Comparison of ENCODE assay signal across 25 cellular contexts in the genomic region with DNA sequence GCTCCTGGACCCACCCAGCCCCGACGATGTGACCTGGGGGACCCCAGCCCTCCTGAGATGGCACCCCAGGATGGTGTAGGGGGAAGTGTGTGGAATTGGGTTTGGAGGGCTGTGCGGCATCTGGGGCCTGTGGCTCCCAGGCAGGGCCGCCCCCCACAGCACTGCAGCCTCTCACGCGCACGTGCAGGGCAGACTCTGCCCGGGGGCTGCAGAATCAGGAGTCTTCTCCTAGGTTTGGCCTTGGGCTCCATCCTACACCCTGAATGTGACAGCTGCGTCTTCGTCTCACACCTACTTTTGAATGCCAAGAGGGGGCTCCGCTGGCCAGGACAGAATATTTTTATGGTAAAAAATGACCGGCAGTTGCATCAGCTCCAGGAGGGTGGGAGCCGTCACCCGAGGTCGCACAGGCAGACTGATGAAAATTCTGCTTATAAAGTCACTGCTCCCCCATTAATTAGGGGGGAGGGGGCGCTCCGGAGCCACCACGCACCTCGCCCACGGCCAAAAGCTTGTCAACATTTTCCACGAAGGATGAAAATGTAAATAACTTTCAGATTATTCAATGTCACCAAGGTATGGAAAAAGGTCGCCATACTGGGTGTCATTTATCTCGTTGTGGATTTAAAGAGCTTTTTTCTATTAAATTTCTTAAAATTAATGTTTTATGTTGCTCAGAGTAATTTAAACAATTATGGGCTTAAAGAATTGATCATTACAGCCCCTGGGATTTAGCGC. TPM values are rescaled to one million over a fixed set of nuclear protein-coding genes. Genes with fewer than 3 reads are reported as not detected.
DNase-seq lines count a peak whose midpoint lies in the region; ATAC-seq, FAIRE-seq and TF ChIP-seq lines count a peak whose summit lies in the region.
"Had no signal": no experiment of that assay in that cellular context is flagged by ENCODE, and none has a peak within 500 bp of the region (broad histone marks: within the 10 kb centered on the region; RNA-seq: fewer than 3 reads in every experiment).

No MANE protein-coding gene starts in this region.

- no peak overlapping the region for H2AK5ac ChIP-seq in H1 (ENCODE audit: low read depth, low read length)

- TF ChIP-seq CTCF in A549 (IDR thresholded peaks at IDR 0.05) (no peak), H1 (IDR thresholded peaks at IDR 0.05; ENCODE audit: control extremely low read depth in 1 of 3, insufficient read depth in 1 of 3, low read depth in 1 of 3, low read length in 3 of 3) (no peak), osteoblast (IDR thresholded peaks at IDR 0.05; ENCODE audit: extremely low read depth, low read depth, low read length) (no peak)

- no peak overlapping the region for H4K5ac ChIP-seq in H1 (ENCODE audit: insufficient read length, low read depth, low read length)

- H3K4me1 ChIP-seq in A549 (peaks cover 17% of the 10 kb centered on the region), GM23248 (ENCODE audit: insufficient read depth) (no peaks in the 10 kb centered on the region), H1 (replicated peaks in 1 of 4; ENCODE audit: control insufficient read depth in 3 of 4, insufficient read depth in 4 of 4, low read length in 3 of 4) (peaks cover under 1 to 22% (median 12%) of the 10 kb centered on the region in 4 experiments), osteoblast (ENCODE audit: insufficient read depth, low read length) (no peaks in the 10 kb centered on the region)
- H3K4me1 ChIP-seq: BE2C had no signal

- H2AFZ ChIP-seq in GM23248 (no peak overlapping the region), H1 (ENCODE audit: low read length) (no peak overlapping the region), osteoblast (ENCODE audit: low read length) (no peak overlapping the region)

- no peaks in the 10 kb centered on the region for H3F3A ChIP-seq in GM23248 (ENCODE audit: insufficient read depth)

- H3K4me2 ChIP-seq in A549 (peak overlapping the region; percentile 86; the same call in 2 of the 3 replicates), GM23248 (ENCODE audit: unreplicated experiment) (peak overlapping the region; percentile 15), H1 (ENCODE audit: insufficient read depth in 1 of 2, low read depth in 2 of 2, low read length in 2 of 2) (peak overlapping the region; percentile 59 to 72; a peak in 2 of 4 replicates), osteoblast (ENCODE audit: insufficient read depth, low read length) (no peak overlapping the region)

- H2BK20ac ChIP-seq in H1 (ENCODE audit: low read length), result no peak overlapping the region

- H3K9me2 ChIP-seq in GM23248 (ENCODE audit: insufficient read depth), result no peaks in the 10 kb centered on the region

- no peak overlapping the region for H2BK5ac ChIP-seq in H1 (ENCODE audit: low read depth, low read length)

- H3K23me2 ChIP-seq in H1 (ENCODE audit: low read depth, low read length), result peaks cover 5% of the 10 kb centered on the region; the same call in 1 of the 2 replicates

- H3K79me1 ChIP-seq in H1 (ENCODE audit: low read depth, low read length), result no peaks in the 10 kb centered on the region

- FAIRE-seq in A549 (lab: Jason Lieb, UNC) (no peak), H1 (lab: Jason Lieb, UNC) (no peak)
- FAIRE-seq: A204.1, HepG2 had no signal

- H3K27me3 ChIP-seq in GM23248 (replicated peaks; ENCODE audit: insufficient read depth) (peaks cover 68% of the 10 kb centered on the region), H1 (replicated peaks in 1 of 4; ENCODE audit: control insufficient read depth in 3 of 4, extremely low read depth in 1 of 4, insufficient read depth in 3 of 4, low read length in 3 of 4) (peaks cover 51 to 70% (median 67%) of the 10 kb centered on the region in 4 experiments), osteoblast (ENCODE audit: insufficient read depth, low read length) (peaks cover 68% of the 10 kb centered on the region)

- no peak for ATAC-seq in A549
- no peak for ATAC-seq in GM18907 (IDR thresholded peaks at IDR 0.05; ENCODE audit: unreplicated experiment)
- ATAC-seq: HepG2, PC-3 had no signal

- POLR2A ChIA-PET in A549 (lab: Yijun Ruan, JAX) (no interaction called here), H1 (lab: Charles Lee; ENCODE audit: partially characterized antibody) (interaction anchor here (1.0 to 2.3 kb wide), 4 partner anchors 11 to 15 kb away, joined by 4 to 9 read pairs (median 6); a partner anchor contains a TSS)

- H2BK120ac ChIP-seq in H1 (replicated peaks; ENCODE audit: low read depth, low read length), result no peak overlapping the region

- no peak overlapping the region for H3K14ac ChIP-seq in H1 (ENCODE audit: insufficient read length)

- H3K9ac ChIP-seq in GM23248 (no peak overlapping the region), H1 (replicated peaks in 1 of 4; ENCODE audit: extremely low read depth in 1 of 4, low read depth in 3 of 4, low read length in 3 of 4) (no peak overlapping the region)

- no peak overlapping the region for H3K4ac ChIP-seq in H1 (replicated peaks; ENCODE audit: insufficient read length, low read depth, low read length)

- no peak for TF ChIP-seq EP300 in A549 (IDR thresholded peaks at IDR 0.05)
- TF ChIP-seq EP300 in H1 (IDR thresholded peaks at IDR 0.05; ENCODE audit: borderline replicate concordance in 1 of 2, low read depth in 2 of 2, low read length in 2 of 2), result no peak

- no peak overlapping the region for H3K56ac ChIP-seq in H1 (replicated peaks; ENCODE audit: insufficient read length, low read depth, low read length)

- no peak overlapping the region; the same call in 1 of the 2 replicates for H2BK15ac ChIP-seq in H1 (ENCODE audit: low read length)

- H3K27ac ChIP-seq in A549 (peak overlapping the region; percentile 20 to 71; a peak in 3 of 6 replicates), GM23248 (no peak overlapping the region), H1 (ENCODE audit: low read depth, low read length) (no peak overlapping the region), osteoblast (ENCODE audit: low read depth, low read length) (no peak overlapping the region)
- H3K27ac ChIP-seq: HL-60, RWPE1 had no signal

- in situ Hi-C loops in GM23248 (cut with MboI), result no loop called here

- H4K8ac ChIP-seq in H1 (ENCODE audit: extremely low read depth, insufficient read depth, low read length), result peak overlapping the region; percentile 74; the same call in 1 of the 2 replicates

- 59% methylated on average over 24 of the region's 24 CpGs for WGBS in A549 (ENCODE audit: missing lambda C conversion rate)
- WGBS in GM23248 (ENCODE audit: low coverage in 1 of 2, low lambda C conversion rate in 2 of 2, missing lambda C conversion rate in 2 of 2), 2 experiments, result 11% methylated on average over 24 of the region's 24 CpGs
- WGBS in H1 (ENCODE audit: extremely low coverage in 1 of 2, insufficient coverage in 1 of 2, insufficient read length in 1 of 2, insufficient replicate concordance in 2 of 2, low coverage in 1 of 2, low lambda C conversion rate in 2 of 2, missing lambda C conversion rate in 1 of 2), 2 experiments, result 50% methylated on average over 20 of the region's 24 CpGs; no CpG with 5 or more reads in 1 of the 2 experiments

- H4K20me1 ChIP-seq in GM23248 (ENCODE audit: insufficient read depth), result no peaks in the 10 kb centered on the region
- peaks cover 3 to 9% of the 10 kb centered on the region in 2 experiments for H4K20me1 ChIP-seq in H1 (replicated peaks in 1 of 2; ENCODE audit: control insufficient read depth in 1 of 2, insufficient read depth in 2 of 2, low read length in 2 of 2)
- no peaks in the 10 kb centered on the region for H4K20me1 ChIP-seq in osteoblast (ENCODE audit: insufficient read depth, low read length)

- H3K9me3 ChIP-seq in A549 (no peaks in the 10 kb centered on the region), GM23248 (ENCODE audit: low read depth) (no peaks in the 10 kb centered on the region), H1 (ENCODE audit: insufficient read depth in 2 of 2, low read depth in 1 of 2, low read length in 1 of 2) (no peaks in the 10 kb centered on the region), osteoblast (ENCODE audit: low read depth, low read length) (no peaks in the 10 kb centered on the region)
- H3K9me3 ChIP-seq: BE2C, HAP-1 had no signal

- no peak for DNase-seq in A549 (ENCODE audit: low read depth in 1 of 2, low spot score in 1 of 2)
- no peak for DNase-seq in GM23248
- peak; percentile 42 for DNase-seq in OCI-M1 (lab: John Stamatoyannopoulos, UW)
- DNase-seq in H1 (ENCODE audit: low read depth in 1 of 2, low spot score in 2 of 2), result no peak
- DNase-seq in osteoblast (ENCODE audit: insufficient read length, low spot score, missing footprints), result no peak
- no peak for DNase-seq in SHP77 treated with DMSO at 0.1 percent for 48 hours (lab: John Stamatoyannopoulos, UW)
- no peak for DNase-seq in effector CD4-positive, alpha-beta T cell
- DNase-seq: BE2C; CD4-positive, alpha-beta T cell; COR-L47; KG1; NCI-H1092 treated with DMSO at 0.1 percent for 48 hours; NCI-H1436 treated with DMSO at 0.1 percent for 48 hours; NCI-H1930; NCI-H2227 treated with DMSO at 0.1 percent for 48 hours; NCI-H510A treated with DMSO at 0.1 percent for 48 hours; NCI-H748 treated with DMSO at 0.1 percent for 48 hours; PC-3 had no signal

- H3K23ac ChIP-seq in H1 (ENCODE audit: insufficient read length), result no peak overlapping the region

- H3K36me3 ChIP-seq in GM23248 (ENCODE audit: low read depth) (no peaks in the 10 kb centered on the region), H1 (ENCODE audit: control insufficient read depth in 2 of 4, insufficient read depth in 4 of 4, low read length in 3 of 4) (peaks cover 0 to 7% (median 0%) of the 10 kb centered on the region in 4 experiments; a peak in 1 of 8 replicates), osteoblast (ENCODE audit: insufficient read depth, low read length) (no peaks in the 10 kb centered on the region)
- H3K36me3 ChIP-seq: BE2C, HAP-1 had no signal

- H2BK12ac ChIP-seq in H1 (ENCODE audit: low read depth, low read length), result peak overlapping the region; percentile 64; the same call in 1 of the 2 replicates

- H4K91ac ChIP-seq in H1 (replicated peaks; ENCODE audit: insufficient read length, low read length), result peak overlapping the region; percentile 15

- H3K79me2 ChIP-seq in GM23248 (ENCODE audit: insufficient read depth) (no peaks in the 10 kb centered on the region), H1 (ENCODE audit: control insufficient read depth in 1 of 2, insufficient read depth in 2 of 2, low read length in 2 of 2) (no peaks in the 10 kb centered on the region), osteoblast (ENCODE audit: insufficient read depth, low read length) (no peaks in the 10 kb centered on the region)

- H3K4me3 ChIP-seq in A549 (peak overlapping the region; percentile 36; the same call in 1 of the 3 replicates), GM23248 (no peak overlapping the region), H1 (ENCODE audit: extremely low read depth in 1 of 4, insufficient read depth in 2 of 4, low read depth in 3 of 4, low read length in 4 of 4) (peak overlapping the region in 1 of 4 experiments; percentile 58; a peak in 2 of 8 replicates), osteoblast (ENCODE audit: insufficient read depth, low read length) (no peak overlapping the region)
- H3K4me3 ChIP-seq: HAP-1 had no signal

- TF ChIP-seq POLR2A in A549 (IDR thresholded peaks at IDR 0.05; ENCODE audit: low read length) (no peak), H1 (IDR thresholded peaks at IDR 0.05; ENCODE audit: control extremely low read depth in 1 of 2, low read depth in 2 of 2, low read length in 2 of 2) (no peak)

- no peak overlapping the region; the same call in 1 of the 2 replicates for H3K18ac ChIP-seq in H1 (ENCODE audit: extremely low read depth, low read length)

- TF ChIP-seq RAD21 in A549 (conservative IDR thresholded peaks at IDR 0.05 in 1 of 2, IDR thresholded peaks at IDR 0.05 in 1 of 2) (no peak), H1 (IDR thresholded peaks at IDR 0.05 in 1 of 2, conservative IDR thresholded peaks at IDR 0.05 in 1 of 2; ENCODE audit: low read depth in 2 of 2, low read length in 2 of 2) (no peak)

- CTCF ChIA-PET in A549 (lab: Yijun Ruan, JAX), result interaction anchor here (1.5 kb wide), 2 partner anchors 21 to 23 kb away, joined by 4 to 5 read pairs; no protein-coding TSS in a partner anchor
- CTCF ChIA-PET in H1 (lab: Charles Lee; ENCODE audit: partially characterized antibody), result interaction anchor here (0.9 to 3.5 kb wide), 8 partner anchors 11 to 58 kb away, joined by 3 to 18 read pairs (median 4); no protein-coding TSS in a partner anchor

RNA-seq across cellular contexts. Expression of a gene that starts 13.2 kb away (rescaled TPM):
- 0.03 and 0.04 TPM in 2 replicates for polyA plus RNA-seq in A549 (2011; rRNA removed)
- polyA plus RNA-seq in A549 (2012; cell fraction: cytosol; rRNA removed), result 0.03 TPM in 1 of 2 replicates, not detected in the other
- 0.04 and 0.10 TPM in 2 replicates for polyA plus RNA-seq in A549 (2012; cell fraction: nucleus; rRNA removed)
- polyA plus RNA-seq in A549 (2017; fragmentation: RNase III; extraction: RNeasy Plus Mini Kit Qiagen cat#74134 plus additional on column Dnase treatment), result 0.03 to 0.04 TPM in 2 of 3 replicates, not detected in the other
- polyA minus RNA-seq in A549 (2011; rRNA and poly(A)+ RNA removed), result not detected in 2 replicates
- total RNA-seq in GM23248 (2014; rRNA removed; shearing (Covaris generic)), result not detected in 2 replicates
- not detected in 2 replicates for polyA plus RNA-seq in GM23248 (2016; fragmentation: Nextera tagmentation; extraction: Ambion mirVana)
- total RNA-seq in H1 (2021; fragmentation: NEBNext Ultra II Directional; extraction: Animal tissue kit (Norgen Biotek cat#: 25700)), result not detected in 2 replicates
- 0.02 and 0.03 TPM in 2 replicates for polyA plus RNA-seq in H1 (2011; rRNA removed)
- polyA plus RNA-seq in H1 (2011; cell fraction: cytosol; rRNA removed), result not detected
- 0.20 TPM for polyA plus RNA-seq in H1 (2011; cell fraction: nucleus; rRNA removed)
- polyA plus RNA-seq in H1 (2012, experiment 1 of 2), result not detected in 4 replicates
- not detected for polyA plus RNA-seq in H1 (2012, experiment 2 of 2)
- polyA plus RNA-seq in H1 (2013, experiment 1 of 2), result not detected
- 0.02 TPM for polyA plus RNA-seq in H1 (2013, experiment 2 of 2)
- not detected in 2 replicates for polyA minus RNA-seq in H1 (2011; rRNA and poly(A)+ RNA removed)
- not detected for polyA minus RNA-seq in H1 (2011; cell fraction: cytosol; rRNA and poly(A)+ RNA removed)
- polyA minus RNA-seq in H1 (2011; cell fraction: nucleus; rRNA and poly(A)+ RNA removed), result 0.30 TPM
- under 0.01 TPM in 1 of 2 replicates, not detected in the other for total RNA-seq in osteoblast
- total RNA-seq: HepG2, HT-29, PC-3 had no signal
- polyA plus RNA-seq: HepG2 had no signal

RNA-seq across cellular contexts. Expression of a gene that starts 53.9 kb away (rescaled TPM):
- polyA plus RNA-seq in A549 (2011; rRNA removed), result 29.5 and 30.2 TPM in 2 replicates
- 19.5 and 21.6 TPM in 2 replicates for polyA plus RNA-seq in A549 (2012; cell fraction: cytosol; rRNA removed)
- 41.9 and 47.6 TPM in 2 replicates for polyA plus RNA-seq in A549 (2012; cell fraction: nucleus; rRNA removed)
- polyA plus RNA-seq in A549 (2017; fragmentation: RNase III; extraction: RNeasy Plus Mini Kit Qiagen cat#74134 plus additional on column Dnase treatment), result 22.3 to 23.0 TPM (median 22.9 TPM) in 3 replicates
- 15.5 and 16.6 TPM in 2 replicates for polyA minus RNA-seq in A549 (2011; rRNA and poly(A)+ RNA removed)
- total RNA-seq in GM23248 (2014; rRNA removed; shearing (Covaris generic)), result 11.7 and 16.4 TPM in 2 replicates
- 1.7 and 1.9 TPM in 2 replicates for polyA plus RNA-seq in GM23248 (2016; fragmentation: Nextera tagmentation; extraction: Ambion mirVana)
- total RNA-seq in H1 (2021; fragmentation: NEBNext Ultra II Directional; extraction: Animal tissue kit (Norgen Biotek cat#: 25700)), result 27.5 and 28.6 TPM in 2 replicates
- polyA plus RNA-seq in H1 (2011; rRNA removed), result 18.0 and 21.8 TPM in 2 replicates
- 20.4 TPM for polyA plus RNA-seq in H1 (2011; cell fraction: cytosol; rRNA removed)
- 52.2 TPM for polyA plus RNA-seq in H1 (2011; cell fraction: nucleus; rRNA removed)
- 18.2 to 24.6 TPM (median 21.8 TPM) in 4 replicates for polyA plus RNA-seq in H1 (2012, experiment 1 of 2)
- polyA plus RNA-seq in H1 (2012, experiment 2 of 2), result 13.5 TPM
- polyA plus RNA-seq in H1 (2013, experiment 1 of 2), result 27.3 TPM
- 25.5 TPM for polyA plus RNA-seq in H1 (2013, experiment 2 of 2)
- polyA minus RNA-seq in H1 (2011; rRNA and poly(A)+ RNA removed), result 17.0 and 19.8 TPM in 2 replicates
- polyA minus RNA-seq in H1 (2011; cell fraction: cytosol; rRNA and poly(A)+ RNA removed), result 10.7 TPM
- polyA minus RNA-seq in H1 (2011; cell fraction: nucleus; rRNA and poly(A)+ RNA removed), result 13.1 TPM
- total RNA-seq in osteoblast, result 6.8 and 12.7 TPM in 2 replicates

Comparison
In these comparisons a context has a peak if more than half of its experiments do, and no peak if none do; other contexts are left out.
1. H3K27ac ChIP-seq: peak in A549 (2 of 2); none in GM23248 (single experiment), H1 (single experiment) and osteoblast (single experiment).